In genomic region chr1:203287109-203287893, GRCh38 we compare ENCODE assay signal across 1 cellular context.
TF ChIP-seq lines count a peak whose summit lies in the region.

No MANE protein-coding gene starts in this region.

TF ChIP-seq in GM12878, 131 proteins besides CTCF, POLR2A, EP300 and RAD21 (continues in another document):
- peak; percentile 88 for TF ChIP-seq RELB (IDR thresholded peaks at IDR 0.05; ENCODE audit: low read depth)
- peak; percentile 82 for TF ChIP-seq SP1 (IDR thresholded peaks at IDR 0.05; ENCODE audit: low read depth, low read length)
- TF ChIP-seq CREB1 (IDR thresholded peaks at IDR 0.05; ENCODE audit: low read depth), result no peak
- TF ChIP-seq CEBPB (IDR thresholded peaks at IDR 0.05; ENCODE audit: borderline replicate concordance in 1 of 2, low read depth in 2 of 2, low read length in 2 of 2), result no peak
- no peak for TF ChIP-seq FOS (IDR thresholded peaks at IDR 0.05; ENCODE audit: borderline replicate concordance, extremely low read depth, insufficient read length)
- peak in 1 of 2 experiments; percentile 92; a peak in 2 of 3 replicates for TF ChIP-seq EGR1 (IDR thresholded peaks at IDR 0.05; ENCODE audit: borderline replicate concordance in 1 of 2, low read depth in 2 of 2, low read length in 2 of 2)
- peak; percentile 31; the same call in 1 of the 2 replicates for TF ChIP-seq ZNF384 (IDR thresholded peaks at IDR 0.05; ENCODE audit: borderline replicate concordance, low read depth, low read length)
- TF ChIP-seq MXI1 (IDR thresholded peaks at IDR 0.05; ENCODE audit: low read depth, low read length), result peak; percentile 71; the same call in 1 of the 2 replicates
- peak; percentile 80; the same call in 1 of the 2 replicates for TF ChIP-seq DPF2 (IDR thresholded peaks at IDR 0.05)
- no peak for TF ChIP-seq NRF1 (conservative IDR thresholded peaks at IDR 0.05; ENCODE audit: low read depth, low read length)
- peak; percentile 17; the same call in 1 of the 2 replicates for TF ChIP-seq USF2 (IDR thresholded peaks at IDR 0.05; ENCODE audit: borderline replicate concordance, low read depth, low read length)
- peak; percentile 75; the same call in 1 of the 2 replicates for TF ChIP-seq PAX5 (IDR thresholded peaks at IDR 0.05; ENCODE audit: borderline replicate concordance, low read depth, low read length)
- peak; percentile 63; the same call in 1 of the 2 replicates for TF ChIP-seq MYB (IDR thresholded peaks at IDR 0.05; ENCODE audit: borderline replicate concordance, low read depth, low read length)
- TF ChIP-seq JUNB (IDR thresholded peaks at IDR 0.05), result peak; percentile 56; the same call in 1 of the 2 replicates
- TF ChIP-seq CHD4 (IDR thresholded peaks at IDR 0.05), result no peak
- peak; percentile 99 for TF ChIP-seq NBN (IDR thresholded peaks at IDR 0.05)
- peak; percentile 26; the same call in 1 of the 2 replicates for TF ChIP-seq BMI1 (IDR thresholded peaks at IDR 0.05; ENCODE audit: borderline replicate concordance)
- peak; percentile 95 for TF ChIP-seq SPI1 (IDR thresholded peaks at IDR 0.05; ENCODE audit: borderline replicate concordance, insufficient read depth, low read depth, low read length)
- no peak for TF ChIP-seq HDAC2 (IDR thresholded peaks at IDR 0.05)
- no peak; the same call in none of the 2 replicates for TF ChIP-seq SMAD5 (IDR thresholded peaks at IDR 0.05; ENCODE audit: low read depth)
- no peak; the same call in 1 of the 2 replicates for TF ChIP-seq CBFB (IDR thresholded peaks at IDR 0.05; ENCODE audit: low read depth)
- TF ChIP-seq BHLHE40 (IDR thresholded peaks at IDR 0.05; ENCODE audit: borderline replicate concordance in 1 of 2, low read depth in 2 of 2, low read length in 1 of 2), result peak; percentile 76 to 77; a peak in 2 of 4 replicates
- peak; percentile 97 to 98 for TF ChIP-seq IKZF2 (IDR thresholded peaks at IDR 0.05)
- TF ChIP-seq, protein P1, sequence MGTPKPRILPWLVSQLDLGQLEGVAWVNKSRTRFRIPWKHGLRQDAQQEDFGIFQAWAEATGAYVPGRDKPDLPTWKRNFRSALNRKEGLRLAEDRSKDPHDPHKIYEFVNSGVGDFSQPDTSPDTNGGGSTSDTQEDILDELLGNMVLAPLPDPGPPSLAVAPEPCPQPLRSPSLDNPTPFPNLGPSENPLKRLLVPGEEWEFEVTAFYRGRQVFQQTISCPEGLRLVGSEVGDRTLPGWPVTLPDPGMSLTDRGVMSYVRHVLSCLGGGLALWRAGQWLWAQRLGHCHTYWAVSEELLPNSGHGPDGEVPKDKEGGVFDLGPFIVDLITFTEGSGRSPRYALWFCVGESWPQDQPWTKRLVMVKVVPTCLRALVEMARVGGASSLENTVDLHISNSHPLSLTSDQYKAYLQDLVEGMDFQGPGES (IDR thresholded peaks at IDR 0.05), result no peak; the same call in 1 of the 2 replicates
- TF ChIP-seq REST (IDR thresholded peaks at IDR 0.05; ENCODE audit: low read depth, low read length), result no peak
- TF ChIP-seq BACH1 (IDR thresholded peaks at IDR 0.05; ENCODE audit: borderline replicate concordance), result 0 out of 2 replicates have a peak, but pooled peaks have one; percentile 17
- no peak for TF ChIP-seq HCFC1 (IDR thresholded peaks at IDR 0.05; ENCODE audit: low read length)
- TF ChIP-seq CUX1 (IDR thresholded peaks at IDR 0.05; ENCODE audit: insufficient replicate concordance, low read depth, low read length), result peak; percentile 89
- TF ChIP-seq STAT3 (IDR thresholded peaks at IDR 0.05; ENCODE audit: low read depth, low read length), result peak; percentile 87; the same call in 1 of the 2 replicates
- TF ChIP-seq ZBTB4 (CRISPR knock-in tag; IDR thresholded peaks at IDR 0.05), result 0 out of 2 replicates have a peak, but pooled peaks have one; percentile 21
- peak; percentile 84; the same call in 1 of the 2 replicates for TF ChIP-seq TAF1 (IDR thresholded peaks at IDR 0.05; ENCODE audit: borderline replicate concordance, low read depth, low read length)
- 0 out of 2 replicates have a peak, but pooled peaks have one; percentile 61 for TF ChIP-seq ZNF207 (IDR thresholded peaks at IDR 0.05; ENCODE audit: borderline replicate concordance)
- TF ChIP-seq EED (IDR thresholded peaks at IDR 0.05; ENCODE audit: low read depth), result peak; percentile 74
- no peak for TF ChIP-seq NR2C1 (IDR thresholded peaks at IDR 0.05)
- TF ChIP-seq KLF5 (IDR thresholded peaks at IDR 0.05; ENCODE audit: partially characterized antibody), result peak; percentile 88
- TF ChIP-seq BCLAF1 (IDR thresholded peaks at IDR 0.05), result no peak
- no peak for TF ChIP-seq TCF7 (IDR thresholded peaks at IDR 0.05; ENCODE audit: borderline replicate concordance)
- TF ChIP-seq IRF4 (IDR thresholded peaks at IDR 0.05; ENCODE audit: low read depth, low read length), result peak; percentile 80; the same call in 1 of the 2 replicates
- peak; percentile 77; the same call in 1 of the 2 replicates for TF ChIP-seq ZBED1 (IDR thresholded peaks at IDR 0.05; ENCODE audit: borderline replicate concordance)
